ENCODE assay signal across 13 cellular contexts in genomic region chr20:45340951-45341350, GRCh38. TPM values are rescaled to one million over a fixed set of nuclear protein-coding genes. Genes with fewer than 3 reads are reported as not detected.
A peak's percentile ranks its signal among the peaks of the same experiment; 100 is the strongest.
DNase-seq lines count a peak whose midpoint lies in the region; ATAC-seq and TF ChIP-seq lines count a peak whose summit lies in the region.
"Had no signal": no experiment of that assay in that cellular context is flagged by ENCODE, and none has a peak within 500 bp of the region (broad histone marks: within the 10 kb centered on the region; RNA-seq: fewer than 3 reads in every experiment).

No MANE protein-coding gene starts in this region.

- no peaks in the 10 kb centered on the region for H3K9me2 ChIP-seq in hepatocyte (replicated peaks; ENCODE audit: insufficient read depth)

- H3K4me2 ChIP-seq in hepatocyte (peak overlapping the region; percentile 87), neural progenitor cell (peak overlapping the region; percentile 64)

- no peaks in the 10 kb centered on the region for H3K9me3 ChIP-seq in Panc1 (ENCODE audit: control insufficient read depth, insufficient read depth, low read depth, low read length)
- no peaks in the 10 kb centered on the region for H3K9me3 ChIP-seq in hepatocyte (ENCODE audit: low read depth)
- H3K9me3 ChIP-seq in neural progenitor cell (ENCODE audit: low read depth), result no peaks in the 10 kb centered on the region
- H3K9me3 ChIP-seq in BE2C, result no peaks in the 10 kb centered on the region

- H3K27me3 ChIP-seq in Panc1 (ENCODE audit: control insufficient read depth, insufficient read depth, low read length) (no peaks in the 10 kb centered on the region), hepatocyte (no peaks in the 10 kb centered on the region), neural progenitor cell (no peaks in the 10 kb centered on the region), BE2C (no peaks in the 10 kb centered on the region)

- no peaks in the 10 kb centered on the region for H3K36me3 Mint-ChIP-seq in neural progenitor cell

- no peak for ATAC-seq in Panc1
- no peak for ATAC-seq in HG02759 (IDR thresholded peaks at IDR 0.05; ENCODE audit: unreplicated experiment)
- ATAC-seq: K562 had no signal

- H3K4me1 Mint-ChIP-seq in neural progenitor cell, result peaks cover 85% of the 10 kb centered on the region

- peaks cover 58% of the 10 kb centered on the region for H3K79me2 ChIP-seq in hepatocyte
- peaks cover 25% of the 10 kb centered on the region for H3K79me2 ChIP-seq in neural progenitor cell (ENCODE audit: low read depth)

- peaks cover 2% of the 10 kb centered on the region for H4K20me1 ChIP-seq in hepatocyte (ENCODE audit: insufficient read depth, poor library complexity, severe bottlenecking)
- peaks cover 8% of the 10 kb centered on the region for H4K20me1 ChIP-seq in neural progenitor cell (ENCODE audit: low read depth)

- H3K4me3 Mint-ChIP-seq in neural progenitor cell, result peak overlapping the region; percentile 57

- CTCF ChIA-PET in Panc1 (lab: Charles Lee), result interaction anchor here (0.5 to 1.4 kb wide), 2 partner anchors 22 to 47 kb away, joined by 5 read pairs; partner anchors contain the start of gene SYS1

- in situ Hi-C loops in Panc1 (cut with HindIII; ENCODE audit: low pct_unique_long_range_greater_than_20kb, low sequenced_read_pairs), result no loop called here

- intact Hi-C loops in Panc1 (cut with micrococcal nuclease; ENCODE audit: unreplicated experiment), result no loop called here

- H3K9me3 Mint-ChIP-seq in neural progenitor cell, result no peaks in the 10 kb centered on the region

- H3K27ac ChIP-seq in 22Rv1, result peak overlapping the region; percentile 84
- peak overlapping the region; percentile 83 for H3K27ac ChIP-seq in Panc1 (ENCODE audit: low read length)
- peak overlapping the region; percentile 96 for H3K27ac ChIP-seq in hepatocyte
- no peak overlapping the region for H3K27ac ChIP-seq in neural progenitor cell

- H3K36me3 ChIP-seq in Panc1 (ENCODE audit: control insufficient read depth, insufficient read depth, low read length) (no peaks in the 10 kb centered on the region), hepatocyte (replicated peaks; ENCODE audit: insufficient read depth, low read depth) (no peaks in the 10 kb centered on the region), neural progenitor cell (no peaks in the 10 kb centered on the region), BE2C (no peaks in the 10 kb centered on the region)

- H3K27me3 Mint-ChIP-seq in neural progenitor cell (ENCODE audit: insufficient read depth, low read depth), result peaks cover 4% of the 10 kb centered on the region

- DNase-seq in Panc1 (ENCODE audit: low read depth, low spot score), result no peak
- peak; percentile 42 for DNase-seq in hepatocyte (ENCODE audit: low spot score)
- DNase-seq in neural progenitor cell (ENCODE audit: low spot score), result peak; percentile 66
- DNase-seq in hepatic stellate cell (ENCODE audit: low spot score), result no peak
- DNase-seq in NCI-H1930 (lab: John Stamatoyannopoulos, UW), result no peak
- DNase-seq in BE2C, result no peak
- DNase-seq: activated CD8-positive, alpha-beta memory T cell treated with anti-CD3 and anti-CD28 coated beads, Interleukin-2, amount 50 U/mL, for 48 hours; NCI-H2081 had no signal

- peaks cover 32% of the 10 kb centered on the region for H3F3A ChIP-seq in neural progenitor cell (ENCODE audit: low read depth)

- no peak overlapping the region for H3K9ac ChIP-seq in neural progenitor cell

- no peak for TF ChIP-seq CTCF in 22Rv1 (IDR thresholded peaks at IDR 0.05)
- TF ChIP-seq CTCF in Panc1 (IDR thresholded peaks at IDR 0.05), result no peak
- no peak for TF ChIP-seq CTCF in hepatocyte (IDR thresholded peaks at IDR 0.05; ENCODE audit: poor library complexity)
- TF ChIP-seq CTCF in neural progenitor cell (IDR thresholded peaks at IDR 0.05), result no peak
- TF ChIP-seq CTCF in BE2C (IDR thresholded peaks at IDR 0.05; ENCODE audit: low read depth, low read length), result no peak

- BruUV-seq in Panc1 (replicated peaks; lab: Mats Ljungman, UMichigan), result no TSS peak

- H3K4me1 ChIP-seq in Panc1 (ENCODE audit: control insufficient read depth, insufficient read depth, low read length), result peaks cover 98% of the 10 kb centered on the region
- peaks cover 93% of the 10 kb centered on the region for H3K4me1 ChIP-seq in hepatocyte (ENCODE audit: insufficient read depth)
- peaks cover 67% of the 10 kb centered on the region for H3K4me1 ChIP-seq in neural progenitor cell
- H3K4me1 ChIP-seq in BE2C, result peaks cover 30% of the 10 kb centered on the region

- H3K4me3 ChIP-seq in Panc1 (ENCODE audit: low read depth in 2 of 2, low read length in 2 of 2), result no peak overlapping the region
- H3K4me3 ChIP-seq in hepatocyte, result no peak overlapping the region
- H3K4me3 ChIP-seq in neural progenitor cell, result peak overlapping the region; percentile 8
- H3K4me3 ChIP-seq in BE2C (ENCODE audit: low read depth, low read length), result no peak overlapping the region
- H3K4me3 ChIP-seq: K562 had no signal

- WGBS in hepatocyte (ENCODE audit: low lambda C conversion rate, missing lambda C conversion rate), result 21% methylated on average over 1 of the region's 1 CpG

- POLR2A ChIA-PET in Panc1 (lab: Charles Lee), result no interaction called here

- peak overlapping the region; percentile 94 for H3K27ac Mint-ChIP-seq in neural progenitor cell

- H2AFZ ChIP-seq in hepatocyte, result no peak overlapping the region
- H2AFZ ChIP-seq in neural progenitor cell (replicated peaks), result no peak overlapping the region

RNA-seq across cellular contexts. Expression of gene SDC4, which starts 7.3 kb away (rescaled TPM):
- total RNA-seq in Panc1 (2021; ENCODE audit: unreplicated experiment), result 93.3 TPM
- polyA plus RNA-seq in Panc1 (2012; ENCODE audit: insufficient read length), result 63.5 TPM
- 191 and 194 TPM in 2 replicates for total RNA-seq in hepatocyte
- polyA plus RNA-seq in hepatocyte, result 159 and 178 TPM in 2 replicates
- total RNA-seq in neural progenitor cell (ENCODE audit: low replicate concordance), result 19.3 and 27.6 TPM in 2 replicates
- 24.9 TPM for polyA plus RNA-seq in BE2C (2012; ENCODE audit: insufficient read depth, insufficient read length, low read depth)

RNA-seq across cellular contexts. Expression of gene SYS1, which starts 22.0 kb away (rescaled TPM):
- 29.1 TPM for total RNA-seq in Panc1 (2021; ENCODE audit: unreplicated experiment)
- polyA plus RNA-seq in Panc1 (2012; ENCODE audit: insufficient read length), result 38.8 TPM
- total RNA-seq in hepatocyte, result 42.0 and 50.7 TPM in 2 replicates
- polyA plus RNA-seq in hepatocyte, result 28.9 and 35.8 TPM in 2 replicates
- 10.5 and 21.5 TPM in 2 replicates for total RNA-seq in neural progenitor cell (ENCODE audit: low replicate concordance)
- 39.5 TPM for polyA plus RNA-seq in BE2C (2012; ENCODE audit: insufficient read depth, insufficient read length, low read depth)

RNA-seq across cellular contexts. Expression of gene MATN4, which starts 32.9 kb away (rescaled TPM):
- total RNA-seq in Panc1 (2021; ENCODE audit: unreplicated experiment) (0.15 TPM), hepatocyte (0.57 TPM in 1 of 2 replicates, not detected in the other), neural progenitor cell (ENCODE audit: low replicate concordance) (0.06 TPM in 1 of 2 replicates, not detected in the other)
- 0.31 TPM for polyA plus RNA-seq in Panc1 (2012; ENCODE audit: insufficient read length)
- 0.50 TPM in 1 of 2 replicates, not detected in the other for polyA plus RNA-seq in hepatocyte
- not detected for polyA plus RNA-seq in BE2C (2012; ENCODE audit: insufficient read depth, insufficient read length, low read depth)
- total RNA-seq: epithelial cell of proximal tubule, left lobe of liver had no signal
- polyA plus RNA-seq: K562 had no signal

RNA-seq across cellular contexts. Expression of gene RBPJL, which starts 34.3 kb away (rescaled TPM):
- total RNA-seq in Panc1 (2021; ENCODE audit: unreplicated experiment) (0.18 TPM), hepatocyte (not detected in 2 replicates), neural progenitor cell (ENCODE audit: low replicate concordance) (not detected in 2 replicates)
- not detected for polyA plus RNA-seq in Panc1 (2012; ENCODE audit: insufficient read length)
- polyA plus RNA-seq in hepatocyte, result not detected in 2 replicates
- polyA plus RNA-seq in BE2C (2012; ENCODE audit: insufficient read depth, insufficient read length, low read depth), result not detected
- total RNA-seq: epithelial cell of proximal tubule, K562 had no signal
- polyA plus RNA-seq: K562 had no signal

RNA-seq across cellular contexts. Expression of gene TP53TG5, which starts 37.2 kb away (rescaled TPM):
- total RNA-seq in Panc1 (2021; ENCODE audit: unreplicated experiment), result not detected
- polyA plus RNA-seq in Panc1 (2012; ENCODE audit: insufficient read length), result 0.80 TPM
- not detected in 2 replicates for total RNA-seq in hepatocyte
- polyA plus RNA-seq in hepatocyte, result 0.23 TPM in 1 of 2 replicates, not detected in the other
- total RNA-seq in neural progenitor cell (ENCODE audit: low replicate concordance), result 0.06 TPM in 1 of 2 replicates, not detected in the other
- 2.3 TPM for polyA plus RNA-seq in BE2C (2012; ENCODE audit: insufficient read depth, insufficient read length, low read depth)
- total RNA-seq: epithelial cell of proximal tubule, left lobe of liver had no signal

Comparison
In these comparisons a context has a peak if more than half of its experiments do, and no peak if none do; other contexts are left out.
1. DNase-seq: peak in hepatocyte (single experiment) and neural progenitor cell (single experiment); none in Panc1 (single experiment), hepatic stellate cell (single experiment), NCI-H1930 (0 of 2) and BE2C (single experiment).